27 cellular contexts compared by ENCODE assay signal in genomic region chr11:22078063-22078462, GRCh38.
"Had no signal": no experiment of that assay in that cellular context is flagged by ENCODE, and none has a peak within 500 bp of the region (broad histone marks: within the 10 kb centered on the region; RNA-seq: fewer than 3 reads in every experiment).

No MANE protein-coding gene starts in this region.

- H3K27me3 ChIP-seq: stomach, suprapubic skin, testis, thyroid gland, tibial artery, tibial nerve, transverse colon, upper lobe of left lung, upper lobe of right lung, uterus, vagina had no signal

- ATAC-seq: stimulated activated effector memory CD8-positive, alpha-beta T cell treated with anti-CD3 and anti-CD28 coated beads, Interleukin-12 subunit alpha, Interleukin-12 subunit beta, amount 100 ng/mL, for 72 hours; stimulated activated memory B cell treated with anti-CD40 and anti-IgM and Interleukin-4, amounts not matched to agents 10 μg/mL and 1 μg/mL and 100 μg/mL, for 72 hours; stimulated activated naive B cell treated with anti-CD40 and anti-IgM and Interleukin-4, amounts not matched to agents 10 μg/mL and 1 μg/mL and 100 μg/mL, for 72 hours; stimulated activated naive CD8-positive, alpha-beta T cell treated with anti-CD3 and anti-CD28 coated beads, Interleukin-15, amount 100 ng/mL, for 72 hours; stimulated activated naive CD8-positive, alpha-beta T cell treated with anti-CD3 and anti-CD28 coated beads, Interleukin-15, Interleukin-2, amounts not matched to agents 100 U/mL and 50 U/mL, for 24 hours; upper lobe of right lung had no signal

- H3K9me3 ChIP-seq: stomach, testis, thoracic aorta, thyroid gland, tibial artery, transverse colon, upper lobe of right lung, uterus, vagina had no signal

- H3K4me3 ChIP-seq: stomach, suprapubic skin, testis, thoracic aorta, thyroid gland, tibial artery, tibial nerve, transverse colon, upper lobe of left lung, upper lobe of right lung, uterus, vagina had no signal

- H3K4me1 ChIP-seq: stomach, suprapubic skin, testis, thyroid gland, tibial artery, tibial nerve, transverse colon, upper lobe of left lung, upper lobe of right lung, uterus, vagina had no signal

- DNase-seq: stimulated activated CD4-positive, alpha-beta T cell treated with anti-CD3 and anti-CD28 coated beads, Interleukin-2, amount 100 ng/mL, for 48 hours; stimulated activated CD4-positive, alpha-beta T cell treated with anti-CD3 and anti-CD28 coated beads, Interleukin-4, amount 100 ng/mL, for 1 hour; stimulated activated CD4-positive, alpha-beta T cell treated with anti-CD3 and anti-CD28 coated beads, Interleukin-4, amount 100 ng/mL, for 24 hours; stimulated activated CD4-positive, alpha-beta T cell treated with anti-CD3 and anti-CD28 coated beads, Interleukin-4, amount 100 ng/mL, for 4 hours; stimulated activated CD8-positive, alpha-beta memory T cell treated with anti-CD3 and anti-CD28 coated beads, Interleukin-4, amount 100 ng/mL, for 48 hours; stimulated activated naive B cell treated with anti-CD40 and anti-IgM and Interleukin-4, amounts not matched to agents 10 μg/mL and 1 μg/mL and 100 μg/mL, for 72 hours; stimulated activated naive CD4-positive, alpha-beta T cell; stimulated activated naive CD4-positive, alpha-beta T cell treated with Interleukin-2 at 50 U/mL for 16 hours; stimulated activated naive CD8-positive, alpha-beta T cell treated with anti-CD3 and anti-CD28 coated beads, Interleukin-15, amount 100 ng/mL, for 72 hours; stimulated activated naive CD8-positive, alpha-beta T cell treated with anti-CD3 and anti-CD28 coated beads, Interleukin-15, Interleukin-2, amounts not matched to agents 100 U/mL and 50 U/mL, for 24 hours; stomach; substantia nigra; testis; thyroid gland; tibial artery; transverse colon; trophoblast cell; upper lobe of left lung; upper lobe of right lung; uterus had no signal

- H3K27ac ChIP-seq: stomach, suprapubic skin, testis, thoracic aorta, thyroid gland, tibial artery, tibial nerve, transverse colon, upper lobe of left lung, upper lobe of right lung, uterus, vagina had no signal

- FAIRE-seq: urothelium cell line had no signal

- H3K36me3 ChIP-seq: stomach, suprapubic skin, thoracic aorta, thyroid gland, tibial artery, tibial nerve, transverse colon, upper lobe of left lung, upper lobe of right lung, uterus, vagina had no signal
